ENCODE assay signal across 8 cellular contexts in genomic region chr2:41896186-41896846, GRCh38.
DNase-seq lines count a peak whose midpoint lies in the region; ATAC-seq and TF ChIP-seq lines count a peak whose summit lies in the region.

No MANE protein-coding gene starts in this region.

- no peaks in the 10 kb centered on the region for H3K79me2 ChIP-seq in trophoblast cell (ENCODE audit: control insufficient read depth, insufficient read depth, low read length, poor library complexity)

- no peaks in the 10 kb centered on the region for H3K27me3 ChIP-seq in trophoblast cell (ENCODE audit: insufficient read depth, low read length)

- H4K8ac ChIP-seq in trophoblast cell (ENCODE audit: low read depth, low read length) = no peak overlapping the region

- H4K91ac ChIP-seq in trophoblast cell (ENCODE audit: low read depth, low read length) = peak overlapping the region; percentile 38

- H3K79me1 ChIP-seq in trophoblast cell (ENCODE audit: low read length) = peaks cover 5% of the 10 kb centered on the region

- WGBS in trophoblast cell (ENCODE audit: extremely low coverage, insufficient coverage, insufficient read length) = no CpG with 5 or more reads among the region's 5 CpGs

- H3K9me3 ChIP-seq in trophoblast cell (ENCODE audit: insufficient read depth, low read depth, low read length) = no peaks in the 10 kb centered on the region

- DNase-seq in activated T-cell treated with anti-CD3 and anti-CD28 coated beads, Interleukin-2, amount 50 U/mL, for 48 hours = peak; percentile 22 to 37
- DNase-seq in activated T-cell treated with anti-CD3 and anti-CD28 coated beads for 4 hours (no peak), trophoblast cell (no peak), HCEC 1CT (no peak), foreskin fibroblast (no peak), NCI-H2081 treated with DMSO at 0.1 percent for 48 hours (lab: John Stamatoyannopoulos, UW) (no peak)

- peaks cover 10 to 19% of the 10 kb centered on the region in 2 experiments for H3K4me1 ChIP-seq in trophoblast cell (ENCODE audit: control insufficient read depth in 1 of 2, insufficient read depth in 2 of 2, low read length in 2 of 2)

- H3K18ac ChIP-seq in trophoblast cell (ENCODE audit: low read length) = peak overlapping the region; percentile 63

- H2AFZ ChIP-seq in trophoblast cell (ENCODE audit: insufficient read depth, low read length, poor library complexity) = peak overlapping the region; percentile 14

- ATAC-seq in GM21528 (IDR thresholded peaks at IDR 0.05; ENCODE audit: low FRiP score, unreplicated experiment) (peak; percentile 95), HG03521 (IDR thresholded peaks at IDR 0.05; ENCODE audit: unreplicated experiment) (peak; percentile 99)

- H3K4me3 ChIP-seq in trophoblast cell (ENCODE audit: low read depth, low read length) (no peak overlapping the region), foreskin fibroblast (ENCODE audit: low read depth in 1 of 2, low read length in 2 of 2) (no peak overlapping the region)

- peak overlapping the region; percentile 19 for H2BK5ac ChIP-seq in trophoblast cell (ENCODE audit: low read depth, low read length, poor library complexity)

- H3K36me3 ChIP-seq in trophoblast cell (ENCODE audit: control insufficient read depth in 1 of 2, insufficient read depth in 2 of 2, low read length in 2 of 2) = no peaks in the 10 kb centered on the region

- H3K4ac ChIP-seq in trophoblast cell (ENCODE audit: low read depth, low read length) = no peak overlapping the region

- H3K27ac ChIP-seq in trophoblast cell (ENCODE audit: low read depth, low read length) = no peak overlapping the region

- peak overlapping the region; percentile 20 for H3K14ac ChIP-seq in trophoblast cell (ENCODE audit: low read length)

- no peak overlapping the region for H3K9ac ChIP-seq in trophoblast cell (ENCODE audit: low read length)

- no peak overlapping the region for H3K23ac ChIP-seq in trophoblast cell (ENCODE audit: low read length)

- TF ChIP-seq CTCF in foreskin fibroblast (IDR thresholded peaks at IDR 0.05; ENCODE audit: low read depth, low read length) = no peak

- H2BK12ac ChIP-seq in trophoblast cell (ENCODE audit: low read length) = peak overlapping the region; percentile 0

- no peak overlapping the region for H3K4me2 ChIP-seq in trophoblast cell (ENCODE audit: low read length)

- H2AK5ac ChIP-seq in trophoblast cell (ENCODE audit: low read length) = peak overlapping the region; percentile 85

- peak overlapping the region; percentile 44 for H2BK120ac ChIP-seq in trophoblast cell (ENCODE audit: insufficient read depth, low read length, poor library complexity)

- no peak overlapping the region for H4K12ac ChIP-seq in trophoblast cell (ENCODE audit: low read depth, low read length)

Comparison
In these comparisons a context has a peak if more than half of its experiments do, and no peak if none do; other contexts are left out.
1. DNase-seq: peak in activated T-cell treated with anti-CD3 and anti-CD28 coated beads, Interleukin-2, amount 50 U/mL, for 48 hours (2 of 2); none in activated T-cell treated with anti-CD3 and anti-CD28 coated beads for 4 hours (single experiment), trophoblast cell (0 of 2), HCEC 1CT (single experiment), foreskin fibroblast (0 of 2) and NCI-H2081 treated with DMSO at 0.1 percent for 48 hours (single experiment).